In the genomic region with DNA sequence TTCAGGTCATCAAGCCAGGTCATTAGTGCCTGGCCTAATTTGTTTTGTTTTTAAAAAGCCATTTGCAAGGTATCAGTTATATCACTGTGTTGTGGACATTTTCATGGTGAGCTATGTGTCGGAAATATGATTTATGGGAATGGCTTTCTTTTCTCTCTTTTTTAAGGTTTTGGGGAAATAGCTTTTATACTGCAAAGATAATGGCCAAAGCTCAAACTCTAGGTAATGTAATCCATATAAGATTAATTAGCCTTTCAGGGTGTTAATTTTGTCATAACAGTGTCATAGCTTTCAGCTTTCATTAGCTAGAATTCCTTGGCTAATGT, we compare ENCODE assay signal across 9 cellular contexts. TPM values are rescaled to one million over a fixed set of nuclear protein-coding genes. Genes with fewer than 3 reads are reported as not detected.
DNase-seq lines count a peak whose midpoint lies in the region; ATAC-seq and TF ChIP-seq lines count a peak whose summit lies in the region.
"Had no signal": no experiment of that assay in that cellular context is flagged by ENCODE, and none has a peak within 500 bp of the region (broad histone marks: within the 10 kb centered on the region; RNA-seq: fewer than 3 reads in every experiment).

No MANE protein-coding gene starts in this region.

- ATAC-seq in GM18861 (IDR thresholded peaks at IDR 0.05; ENCODE audit: unreplicated experiment) = no peak

- H3K9me3 Mint-ChIP-seq in dendritic cell treated with granulocyte-macrophage colony-stimulating factor and Interleukin-4, amounts not matched to agents 40 ng/mL and 50 ng/mL, for 4 days = no peaks in the 10 kb centered on the region

- H2BK12ac ChIP-seq in neuronal stem cell (ENCODE audit: low read length) = no peak overlapping the region

- TF ChIP-seq CTCF in AG10803 (conservative IDR thresholded peaks at IDR 0.05; ENCODE audit: low read length) (no peak), Loucy (conservative IDR thresholded peaks at IDR 0.05; ENCODE audit: low read length) (no peak), lower leg skin (IDR thresholded peaks at IDR 0.05) (no peak), foreskin fibroblast (IDR thresholded peaks at IDR 0.05; ENCODE audit: low read depth, low read length) (no peak)

- peak overlapping the region; percentile 74 for H3K9ac ChIP-seq in Loucy (ENCODE audit: low read depth, low read length, poor library complexity, severe bottlenecking)
- H3K9ac ChIP-seq in neuronal stem cell (ENCODE audit: low read depth, low read length, poor library complexity) = no peak overlapping the region

- no peak overlapping the region for H2BK15ac ChIP-seq in neuronal stem cell (ENCODE audit: low read length)

- H4K20me1 ChIP-seq in Loucy (ENCODE audit: insufficient read depth, low read length, poor library complexity, severe bottlenecking) = no peaks in the 10 kb centered on the region

- H3K36me3 Mint-ChIP-seq in dendritic cell treated with granulocyte-macrophage colony-stimulating factor and Interleukin-4, amounts not matched to agents 40 ng/mL and 50 ng/mL, for 4 days (ENCODE audit: low read depth) = no peaks in the 10 kb centered on the region

- no peaks in the 10 kb centered on the region for H3K27me3 Mint-ChIP-seq in dendritic cell treated with granulocyte-macrophage colony-stimulating factor and Interleukin-4, amounts not matched to agents 40 ng/mL and 50 ng/mL, for 4 days

- H3K27me3 ChIP-seq in Loucy (ENCODE audit: insufficient read depth, low read length, poor library complexity, severe bottlenecking) (no peaks in the 10 kb centered on the region), neuronal stem cell (ENCODE audit: control insufficient read depth in 3 of 3, insufficient read depth in 3 of 3, low read depth in 1 of 3, low read length in 3 of 3) (no peaks in the 10 kb centered on the region)

- no peak overlapping the region for H3K18ac ChIP-seq in neuronal stem cell (ENCODE audit: low read length)

- H2BK120ac ChIP-seq in neuronal stem cell (ENCODE audit: low read depth, low read length) = no peak overlapping the region

- no CpG with 5 or more reads among the region's 1 CpG for WGBS in neuronal stem cell (ENCODE audit: extremely low coverage in 2 of 2, insufficient read length in 2 of 2, insufficient replicate concordance in 1 of 2), 2 donors
- WGBS in lower leg skin, 2 donors = 48 to 58% methylated on average over 1 of the region's 1 CpG

- peak overlapping the region; percentile 63; the same call in 1 of the 2 replicates for H2AFZ ChIP-seq in Loucy (ENCODE audit: low read length)
- H2AFZ ChIP-seq in neuronal stem cell (ENCODE audit: low read length) = peak overlapping the region; percentile 82

- H3K23ac ChIP-seq in neuronal stem cell (ENCODE audit: low read depth, low read length, poor library complexity) = no peak overlapping the region

- no peak overlapping the region for H3K4me3 Mint-ChIP-seq in dendritic cell treated with granulocyte-macrophage colony-stimulating factor and Interleukin-4, amounts not matched to agents 40 ng/mL and 50 ng/mL, for 4 days

- no peak for TF ChIP-seq POLR2A in lower leg skin (IDR thresholded peaks at IDR 0.05)

- no peaks in the 10 kb centered on the region for H3K36me3 ChIP-seq in Loucy (ENCODE audit: insufficient read depth, low read length)
- no peaks in the 10 kb centered on the region for H3K36me3 ChIP-seq in neuronal stem cell (replicated peaks in 1 of 2; ENCODE audit: control insufficient read depth in 2 of 2, insufficient read depth in 2 of 2, low read length in 2 of 2)

- H3K14ac ChIP-seq in neuronal stem cell (ENCODE audit: low read length) = no peak overlapping the region

- H3K4ac ChIP-seq in neuronal stem cell (ENCODE audit: low read length) = no peak overlapping the region

- DNase-seq in AG10803 (ENCODE audit: low read depth) (no peak), neuronal stem cell (ENCODE audit: low spot score) (no peak), lower leg skin (ENCODE audit: low spot score in 2 of 2) (no peak), foreskin fibroblast (no peak), DMS79 treated with DMSO at 0.1 percent for 48 hours (lab: John Stamatoyannopoulos, UW) (no peak)
- DNase-seq: amniotic stem cell had no signal

- intact Hi-C loops in dendritic cell treated with granulocyte-macrophage colony-stimulating factor and Interleukin-4, amounts not matched to agents 40 ng/mL and 50 ng/mL, for 4 days (cut with micrococcal nuclease) = no loop called here
- intact Hi-C loops in lower leg skin (cut with DNase I; ENCODE audit: low total_unique reads) = loop anchor here (10.0 kb wide), 1 partner anchor 1542 kb away; no protein-coding TSS in a partner anchor

- H3K27ac Mint-ChIP-seq in dendritic cell treated with granulocyte-macrophage colony-stimulating factor and Interleukin-4, amounts not matched to agents 40 ng/mL and 50 ng/mL, for 4 days = peak overlapping the region; percentile 97

- H3K9me3 ChIP-seq in Loucy (ENCODE audit: insufficient read depth, low read depth, low read length) (no peaks in the 10 kb centered on the region), neuronal stem cell (replicated peaks in 1 of 2; ENCODE audit: control insufficient read depth in 2 of 2, insufficient read depth in 1 of 2, low read depth in 1 of 2, low read length in 2 of 2) (no peaks in the 10 kb centered on the region)

- H3K4me2 ChIP-seq in Loucy (ENCODE audit: low read depth, low read length, poor library complexity, severe bottlenecking) = peak overlapping the region; percentile 82
- H3K4me2 ChIP-seq in neuronal stem cell (ENCODE audit: insufficient read depth, low read length, poor library complexity, severe bottlenecking) = no peak overlapping the region

- no peak overlapping the region for H2BK5ac ChIP-seq in neuronal stem cell (ENCODE audit: low read length)

- H3K79me1 ChIP-seq in neuronal stem cell (ENCODE audit: low read depth, low read length) = no peaks in the 10 kb centered on the region

- H4K8ac ChIP-seq in neuronal stem cell (ENCODE audit: low read depth, low read length) = no peak overlapping the region

- peaks cover 76% of the 10 kb centered on the region for H3K4me1 Mint-ChIP-seq in dendritic cell treated with granulocyte-macrophage colony-stimulating factor and Interleukin-4, amounts not matched to agents 40 ng/mL and 50 ng/mL, for 4 days (ENCODE audit: low read depth)

- no peaks in the 10 kb centered on the region for H3K9me2 ChIP-seq in Loucy (replicated peaks; ENCODE audit: low read depth, low read length)

- no peak overlapping the region for H3K27ac ChIP-seq in neuronal stem cell (replicated peaks; ENCODE audit: low read length)

- no peak overlapping the region for H4K91ac ChIP-seq in neuronal stem cell (ENCODE audit: low read depth, low read length, poor library complexity)

- H3K4me1 ChIP-seq in Loucy (ENCODE audit: insufficient read depth, low read length, poor library complexity, severe bottlenecking) = peaks cover 53% of the 10 kb centered on the region
- peaks cover 4 to 10% of the 10 kb centered on the region in 2 donors for H3K4me1 ChIP-seq in neuronal stem cell (ENCODE audit: control insufficient read depth in 2 of 2, insufficient read depth in 1 of 2, low read depth in 1 of 2, low read length in 2 of 2)

- H3F3A ChIP-seq in Loucy (ENCODE audit: low read depth) = peaks cover 19% of the 10 kb centered on the region

- no peak overlapping the region for H2AK5ac ChIP-seq in neuronal stem cell (ENCODE audit: low read depth, low read length)

- peak overlapping the region; percentile 50 for H3K4me3 ChIP-seq in AG10803 (ENCODE audit: low read length)
- peak overlapping the region; percentile 73 for H3K4me3 ChIP-seq in Loucy (ENCODE audit: low read length, poor library complexity, severe bottlenecking)
- H3K4me3 ChIP-seq in neuronal stem cell (ENCODE audit: low read length in 2 of 2) = no peak overlapping the region
- no peak overlapping the region for H3K4me3 ChIP-seq in lower leg skin (ENCODE audit: low read depth, poor library complexity, severe bottlenecking)
- H3K4me3 ChIP-seq in foreskin fibroblast (ENCODE audit: low read depth in 1 of 2, low read length in 2 of 2) = peak overlapping the region in 1 of 2 donors; percentile 31

- no peaks in the 10 kb centered on the region for H3K79me2 ChIP-seq in Loucy (ENCODE audit: insufficient read depth, low read length)

RNA-seq across cellular contexts. Expression of gene PCBP1, which starts 45.8 kb away (rescaled TPM):
- 359 TPM for polyA plus RNA-seq in neuronal stem cell (2013, experiment 1 of 2)
- 357 TPM for polyA plus RNA-seq in neuronal stem cell (2013, experiment 2 of 2)
- total RNA-seq in lower leg skin = 100 to 1,000 TPM; 148 to 247 (median 186) TPM

RNA-seq across cellular contexts. Expression of gene C2orf42, which starts 57.7 kb away (rescaled TPM):
- 5.4 TPM for polyA plus RNA-seq in neuronal stem cell (2013, experiment 1 of 2)
- 5.6 TPM for polyA plus RNA-seq in neuronal stem cell (2013, experiment 2 of 2)
- total RNA-seq in lower leg skin = 10 to 100 TPM in 3 of 4 donors, 1 to 10 TPM in 1; 2.3 to 18.2 (median 11.8) TPM

Comparison
In these comparisons a context has a peak if more than half of its experiments do, and no peak if none do; other contexts are left out.
1. H3K4me3 ChIP-seq: peak in AG10803 (single experiment) and Loucy (single experiment); none in neuronal stem cell (0 of 2) and lower leg skin (single experiment).